ENCODE assay signal across 1 cellular context in genomic region chr21:45427331-45428271, GRCh38.
TF ChIP-seq lines count a peak whose summit lies in the region.

No MANE protein-coding gene starts in this region.

TF ChIP-seq in A549, 52 proteins besides CTCF, POLR2A, EP300 and RAD21 (continued from another document):
- TF ChIP-seq USF2 (IDR thresholded peaks at IDR 0.05) (peak; percentile 91), FOSB (CRISPR knock-in tag; IDR thresholded peaks at IDR 0.05) (no peak), TP53 (CRISPR knock-in tag; IDR thresholded peaks at IDR 0.05) (no peak), CHD4 (IDR thresholded peaks at IDR 0.05; ENCODE audit: borderline replicate concordance) (no peak)
